In genomic region chr1:175481126-175482071, GRCh38 we compare ENCODE assay signal across 8 cellular contexts.
DNase-seq lines count a peak whose midpoint lies in the region; ATAC-seq and TF ChIP-seq lines count a peak whose summit lies in the region.

No MANE protein-coding gene starts in this region.

- H3K27me3 Mint-ChIP-seq in CD8-positive, alpha-beta memory T cell: peaks cover 2 to 15% of the 10 kb centered on the region in 2 donors

- TF ChIP-seq POLR2A in Peyer's patch (IDR thresholded peaks at IDR 0.05): no peak
- TF ChIP-seq POLR2A in gastrocnemius medialis (IDR thresholded peaks at IDR 0.05): no peak

- H3K27ac ChIP-seq in Peyer's patch (no peak overlapping the region), gastrocnemius medialis (no peak overlapping the region)
- no peak overlapping the region for H3K27ac ChIP-seq in CD8-positive, alpha-beta memory T cell (ENCODE audit: low read depth, low read length)

- no peak overlapping the region for H3K27ac Mint-ChIP-seq in CD8-positive, alpha-beta memory T cell

- H3K4me1 ChIP-seq in Peyer's patch (no peaks in the 10 kb centered on the region), gastrocnemius medialis (no peaks in the 10 kb centered on the region)
- H3K4me1 ChIP-seq in CD8-positive, alpha-beta memory T cell (ENCODE audit: insufficient read depth, low read length): no peaks in the 10 kb centered on the region

- POLR2A ChIA-PET in CD8-positive, alpha-beta memory T cell (lab: Charles Lee): no interaction called here

- H3K9me3 ChIP-seq in Peyer's patch (no peaks in the 10 kb centered on the region), gastrocnemius medialis (no peaks in the 10 kb centered on the region)
- no peaks in the 10 kb centered on the region for H3K9me3 ChIP-seq in CD8-positive, alpha-beta memory T cell (ENCODE audit: low read length)

- peak; percentile 61 for ATAC-seq in HG03175 (IDR thresholded peaks at IDR 0.05; ENCODE audit: unreplicated experiment)
- no peak for ATAC-seq in gastrocnemius medialis

- H3K36me3 Mint-ChIP-seq in CD8-positive, alpha-beta memory T cell: no peaks in the 10 kb centered on the region

- DNase-seq in DMS53 (lab: John Stamatoyannopoulos, UW) (peak; percentile 65), Peyer's patch (no peak), foreskin fibroblast (peak in 1 of 2 donors; percentile 7), gastrocnemius medialis (no peak), ecto neural progenitor cell (ENCODE audit: low spot score) (no peak)
- no peak for DNase-seq in effector CD4-positive, alpha-beta T cell
- DNase-seq in CD8-positive, alpha-beta memory T cell: no peak

- intact Hi-C loops in gastrocnemius medialis (cut with DNase I; ENCODE audit: low total_unique reads): loop anchor here (5.0 kb wide), 2 partner anchors 406 to 591 kb away; no protein-coding TSS in a partner anchor

- H3K9me3 Mint-ChIP-seq in CD8-positive, alpha-beta memory T cell: no peaks in the 10 kb centered on the region

- no peak overlapping the region for H3K4me3 Mint-ChIP-seq in CD8-positive, alpha-beta memory T cell

- H3K27me3 ChIP-seq in Peyer's patch (no peaks in the 10 kb centered on the region), gastrocnemius medialis (no peaks in the 10 kb centered on the region)
- peaks cover 2% of the 10 kb centered on the region for H3K27me3 ChIP-seq in CD8-positive, alpha-beta memory T cell (ENCODE audit: insufficient read depth, low read length, poor library complexity, severe bottlenecking)

- CTCF ChIA-PET in CD8-positive, alpha-beta memory T cell (lab: Charles Lee): no interaction called here

- H3K36me3 ChIP-seq in Peyer's patch (no peaks in the 10 kb centered on the region), gastrocnemius medialis (no peaks in the 10 kb centered on the region)
- H3K36me3 ChIP-seq in CD8-positive, alpha-beta memory T cell (ENCODE audit: insufficient read depth, low read length): no peaks in the 10 kb centered on the region

- H3K4me3 ChIP-seq in Peyer's patch (no peak overlapping the region), foreskin fibroblast (ENCODE audit: low read depth in 1 of 2, low read length in 2 of 2) (no peak overlapping the region), gastrocnemius medialis (no peak overlapping the region)
- no peak overlapping the region for H3K4me3 ChIP-seq in CD8-positive, alpha-beta memory T cell (ENCODE audit: low read length)

- peak in 5 of 6 experiments; percentile 59 to 63 (median 60) for TF ChIP-seq CTCF in Peyer's patch (IDR thresholded peaks at IDR 0.05)
- peak; percentile 39 for TF ChIP-seq CTCF in foreskin fibroblast (IDR thresholded peaks at IDR 0.05; ENCODE audit: low read depth, low read length)
- TF ChIP-seq CTCF in gastrocnemius medialis (IDR thresholded peaks at IDR 0.05 in 4 of 5, conservative IDR thresholded peaks at IDR 0.05 in 1 of 5): peak in 3 of 5 experiments; percentile 16 to 50 (median 49)

- in situ Hi-C loops in gastrocnemius medialis (cut with MboI; ENCODE audit: low sequenced_read_pairs in 4 of 4): loop anchor here in 1 of 4 donors (25.0 kb wide), 2 partner anchors 406 to 581 kb away; no protein-coding TSS in a partner anchor

- H3K4me1 Mint-ChIP-seq in CD8-positive, alpha-beta memory T cell: no peaks in the 10 kb centered on the region
